In genomic region chr19:2462635-2463421, GRCh38 we compare ENCODE assay signal across 1 cellular context.
A peak's percentile ranks its signal among the peaks of the same experiment; 100 is the strongest.
TF ChIP-seq lines count a peak whose summit lies in the region.

No MANE protein-coding gene starts in this region.

TF ChIP-seq in K562, 482 proteins besides CTCF, POLR2A, EP300 and RAD21 (continued from another document):
- TF ChIP-seq ZBTB33 (CRISPR knock-in tag; IDR thresholded peaks at IDR 0.05) (peak; percentile 39; the same call in 1 of the 2 replicates), TGIF2 (CRISPR knock-in tag; IDR thresholded peaks at IDR 0.05) (no peak), ZNF707 (CRISPR knock-in tag; conservative IDR thresholded peaks at IDR 0.05) (no peak)
